ENCODE assay signal across 27 cellular contexts in the genomic region with DNA sequence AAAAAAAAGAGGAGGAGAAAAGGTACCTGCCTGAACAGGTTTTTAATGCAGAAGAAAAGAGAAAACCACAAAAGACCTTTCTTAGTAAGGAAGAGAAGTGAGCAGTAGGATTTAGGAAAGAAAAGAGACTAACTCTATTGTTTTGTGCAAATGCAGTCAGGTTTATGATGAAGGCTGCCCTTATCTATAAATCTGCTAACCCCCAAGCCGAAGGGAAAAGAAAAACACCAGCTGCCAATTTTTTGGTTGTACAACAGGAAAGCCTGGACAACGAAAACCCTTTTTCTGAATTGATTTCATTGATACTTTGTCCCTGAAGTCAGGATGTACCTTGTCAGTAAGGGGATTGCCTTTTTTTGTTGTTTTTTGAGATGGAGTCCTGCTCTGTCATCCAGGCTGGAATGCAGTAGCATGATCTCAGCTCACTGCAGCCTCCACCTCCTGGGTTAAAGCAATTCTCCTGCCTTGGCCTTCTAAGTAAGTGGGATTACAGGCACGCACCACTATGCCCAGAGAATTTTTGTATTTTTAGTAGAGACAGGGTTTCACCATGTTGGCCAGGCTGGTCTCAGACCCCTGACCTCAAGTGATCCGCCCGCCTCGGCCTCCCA. TPM values are rescaled to one million over a fixed set of nuclear protein-coding genes. Genes with fewer than 3 reads are reported as not detected.
"Had no signal": no experiment of that assay in that cellular context is flagged by ENCODE, and none has a peak within 500 bp of the region (broad histone marks: within the 10 kb centered on the region; RNA-seq: fewer than 3 reads in every experiment).

No MANE protein-coding gene starts in this region.

- H3K9me3 ChIP-seq: left lung, sigmoid colon, transverse colon had no signal

- H3K36me3 Mint-ChIP-seq: activated CD8-positive, alpha-beta memory T cell treated with anti-CD3 and anti-CD28 coated beads, Interleukin-2, amount 10 ng/mL, durations not matched to agents 7 days and 5 days; activated naive CD4-positive, alpha-beta T cell treated with anti-CD3 and anti-CD28 coated beads, Interleukin-2, amount 50 U/mL, for 72 hours had no signal

- H3K4me3 Mint-ChIP-seq: activated CD4-positive, alpha-beta T cell treated with anti-CD3 and anti-CD28 coated beads, Interleukin-2, amount 10 ng/mL, durations not matched to agents 7 days and 5 days; activated CD8-positive, alpha-beta memory T cell treated with anti-CD3 and anti-CD28 coated beads, Interleukin-2, amount 10 ng/mL, durations not matched to agents 7 days and 5 days; activated CD8-positive, alpha-beta T cell treated with anti-CD3 and anti-CD28 coated beads for 36 hours; activated T-helper 1 cell treated with anti-CD3 and anti-CD28 coated beads, Interleukin-12 subunit alpha, Interleukin-12 subunit beta, Interleukin-2, Interleukin-4 antibody, amounts not matched to agents 30 ng/mL and 10 ng/mL and 1 ng/mL, durations not matched to agents 14 hours and 24 hours and 36 hours; brain; effector memory CD8-positive, alpha-beta T cell; naive thymus-derived CD8-positive, alpha-beta T cell; neural progenitor cell; stimulated activated naive B cell treated with anti-CD40 and anti-IgM and Interleukin-4, amounts not matched to agents 10 μg/mL and 1 μg/mL and 100 μg/mL, for 72 hours; T-cell; T-helper 2 cell treated with Interferon-gamma antibody and Interleukin-4, amounts not matched to agents 5 μg/mL and 100 μg/mL, for 36 hours had no signal

- H3K9me3 Mint-ChIP-seq: activated CD4-positive, alpha-beta T cell treated with anti-CD3 and anti-CD28 coated beads, Interleukin-2, amount 10 ng/mL, durations not matched to agents 7 days and 5 days; activated CD8-positive, alpha-beta T cell treated with anti-CD3 and anti-CD28 coated beads for 36 hours; activated naive CD4-positive, alpha-beta T cell treated with anti-CD3 and anti-CD28 coated beads, Interleukin-2, amount 50 U/mL, for 72 hours; activated T-helper 1 cell treated with anti-CD3 and anti-CD28 coated beads, Interleukin-12 subunit alpha, Interleukin-12 subunit beta, Interleukin-2, Interleukin-4 antibody, amounts not matched to agents 30 ng/mL and 10 ng/mL and 1 ng/mL, durations not matched to agents 14 hours and 24 hours and 36 hours; brain; effector memory CD8-positive, alpha-beta T cell; naive thymus-derived CD8-positive, alpha-beta T cell; neural progenitor cell; stimulated activated naive B cell treated with anti-CD40 and anti-IgM and Interleukin-4, amounts not matched to agents 10 μg/mL and 1 μg/mL and 100 μg/mL, for 72 hours; T-cell; T-helper 2 cell treated with Interferon-gamma antibody and Interleukin-4, amounts not matched to agents 5 μg/mL and 100 μg/mL, for 36 hours had no signal

- H3K27me3 Mint-ChIP-seq: activated CD4-positive, alpha-beta T cell treated with anti-CD3 and anti-CD28 coated beads, Interleukin-2, amount 10 ng/mL, durations not matched to agents 7 days and 5 days; activated CD8-positive, alpha-beta memory T cell treated with anti-CD3 and anti-CD28 coated beads, Interleukin-2, amount 10 ng/mL, durations not matched to agents 7 days and 5 days; activated CD8-positive, alpha-beta T cell treated with anti-CD3 and anti-CD28 coated beads for 36 hours; brain; effector memory CD8-positive, alpha-beta T cell; naive thymus-derived CD8-positive, alpha-beta T cell; progenitor cell of endocrine pancreas; stimulated activated naive B cell treated with anti-CD40 and anti-IgM and Interleukin-4, amounts not matched to agents 10 μg/mL and 1 μg/mL and 100 μg/mL, for 72 hours; T-cell had no signal

- DNase-seq: activated CD4-positive, alpha-beta T cell treated with anti-CD3 and anti-CD28 coated beads, Interleukin-2, amount 10 ng/mL, durations not matched to agents 7 days and 5 days; activated CD4-positive, CD25-positive, alpha-beta regulatory T cell treated with anti-CD3 and anti-CD28 coated beads, Interleukin-2, amount 50 U/mL, for 72 hours; activated CD8-positive, alpha-beta memory T cell treated with anti-CD3 and anti-CD28 coated beads, Interleukin-2, amount 10 ng/mL, durations not matched to agents 7 days and 5 days; activated CD8-positive, alpha-beta T cell treated with anti-CD3 and anti-CD28 coated beads for 36 hours; aorta; central memory CD4-positive, alpha-beta T cell; effector memory CD8-positive, alpha-beta T cell; kidney glomerular epithelial cell; left lung; naive thymus-derived CD8-positive, alpha-beta T cell; retina; sigmoid colon; stimulated activated CD4-positive, alpha-beta T cell treated with anti-CD3 and anti-CD28 coated beads, Interleukin-2, amount 100 ng/mL, for 48 hours; stimulated activated CD8-positive, alpha-beta memory T cell treated with anti-CD3 and anti-CD28 coated beads, Interleukin-4, amount 100 ng/mL, for 48 hours; stimulated activated naive B cell treated with anti-CD40 and anti-IgM and Interleukin-4, amounts not matched to agents 10 μg/mL and 1 μg/mL and 100 μg/mL, for 72 hours; T-cell; transverse colon; WERI-Rb-1 had no signal

- H3K4me3 ChIP-seq: left lung, lung, neural progenitor cell, sigmoid colon, transverse colon had no signal

- H3K27ac ChIP-seq: left lung, neural progenitor cell, sigmoid colon, transverse colon, WERI-Rb-1 had no signal

- H3K36me3 ChIP-seq: left lung, neural progenitor cell, transverse colon had no signal

- FAIRE-seq: colon had no signal

- H3K27ac Mint-ChIP-seq: activated CD4-positive, alpha-beta T cell treated with anti-CD3 and anti-CD28 coated beads, Interleukin-2, amount 10 ng/mL, durations not matched to agents 7 days and 5 days; activated CD8-positive, alpha-beta memory T cell treated with anti-CD3 and anti-CD28 coated beads, Interleukin-2, amount 10 ng/mL, durations not matched to agents 7 days and 5 days; activated CD8-positive, alpha-beta T cell treated with anti-CD3 and anti-CD28 coated beads for 36 hours; activated naive CD4-positive, alpha-beta T cell treated with anti-CD3 and anti-CD28 coated beads, Interleukin-2, amount 50 U/mL, for 72 hours; activated T-helper 1 cell treated with anti-CD3 and anti-CD28 coated beads, Interleukin-12 subunit alpha, Interleukin-12 subunit beta, Interleukin-2, Interleukin-4 antibody, amounts not matched to agents 30 ng/mL and 10 ng/mL and 1 ng/mL, durations not matched to agents 14 hours and 24 hours and 36 hours; brain; effector memory CD8-positive, alpha-beta T cell; naive thymus-derived CD8-positive, alpha-beta T cell; neural progenitor cell; progenitor cell of endocrine pancreas; stimulated activated naive B cell treated with anti-CD40 and anti-IgM and Interleukin-4, amounts not matched to agents 10 μg/mL and 1 μg/mL and 100 μg/mL, for 72 hours; T-cell; T-helper 2 cell treated with Interferon-gamma antibody and Interleukin-4, amounts not matched to agents 5 μg/mL and 100 μg/mL, for 36 hours had no signal

- H2AFZ ChIP-seq: neural progenitor cell had no signal

- H3K4me1 Mint-ChIP-seq: activated CD4-positive, alpha-beta T cell treated with anti-CD3 and anti-CD28 coated beads, Interleukin-2, amount 10 ng/mL, durations not matched to agents 7 days and 5 days; activated CD8-positive, alpha-beta memory T cell treated with anti-CD3 and anti-CD28 coated beads, Interleukin-2, amount 10 ng/mL, durations not matched to agents 7 days and 5 days; brain; neural progenitor cell; T-cell had no signal

- H3K4me2 ChIP-seq: neural progenitor cell had no signal

- H3K4me1 ChIP-seq: left lung, neural progenitor cell, sigmoid colon, transverse colon had no signal

- ATAC-seq: activated CD8-positive, alpha-beta memory T cell treated with anti-CD3 and anti-CD28 coated beads, Interleukin-2, amount 10 ng/mL, durations not matched to agents 7 days and 5 days; activated CD8-positive, alpha-beta T cell treated with anti-CD3 and anti-CD28 coated beads for 36 hours; activated naive CD4-positive, alpha-beta T cell treated with anti-CD3 and anti-CD28 coated beads, Interleukin-2, amount 50 U/mL, for 72 hours; effector memory CD8-positive, alpha-beta T cell; left lung; naive thymus-derived CD8-positive, alpha-beta T cell; stimulated activated naive B cell treated with anti-CD40 and anti-IgM and Interleukin-4, amounts not matched to agents 10 μg/mL and 1 μg/mL and 100 μg/mL, for 72 hours; T-cell had no signal

- H3K27me3 ChIP-seq: left lung, neural progenitor cell, sigmoid colon, transverse colon had no signal

- H3K9ac ChIP-seq: neural progenitor cell had no signal

RNA-seq across cellular contexts. Expression of a gene that starts 41.2 kb away (rescaled TPM):
- total RNA-seq: temporal lobe had no signal
